Comparison of ENCODE assay signal across 15 cellular contexts in genomic region chr20:40275738-40276137, GRCh38.
A peak's percentile ranks its signal among the peaks of the same experiment; 100 is the strongest.
DNase-seq lines count a peak whose midpoint lies in the region; ATAC-seq and TF ChIP-seq lines count a peak whose summit lies in the region.
"Had no signal": no experiment of that assay in that cellular context is flagged by ENCODE, and none has a peak within 500 bp of the region (broad histone marks: within the 10 kb centered on the region; RNA-seq: fewer than 3 reads in every experiment).

No MANE protein-coding gene starts in this region.

- peak overlapping the region; percentile 47 for H3K18ac ChIP-seq in mesendoderm (ENCODE audit: low read length)

- peaks cover 4% of the 10 kb centered on the region; the same call in 1 of the 2 replicates for H3K36me3 Mint-ChIP-seq in HFFc6 (ENCODE audit: low read depth)
- H3K36me3 Mint-ChIP-seq: CD4-positive, alpha-beta memory T cell had no signal

- H3K36me3 ChIP-seq in HUES64 (ENCODE audit: insufficient read depth, low read length): peaks cover 17% of the 10 kb centered on the region
- H3K36me3 ChIP-seq in mesendoderm (ENCODE audit: control insufficient read depth, insufficient read depth, low read length): no peaks in the 10 kb centered on the region

- WGBS in HUES64: 83% methylated on average over 10 of the region's 10 CpGs
- no CpG with 5 or more reads among the region's 10 CpGs for WGBS in mesendoderm (ENCODE audit: extremely low coverage, insufficient coverage, low lambda C conversion rate)

- peak overlapping the region; percentile 84 for H4K8ac ChIP-seq in mesendoderm (ENCODE audit: low read depth, low read length)

- H3K4me1 Mint-ChIP-seq in HFFc6 (ENCODE audit: low read depth): no peaks in the 10 kb centered on the region
- H3K4me1 Mint-ChIP-seq: B cell; CD4-positive, alpha-beta memory T cell had no signal

- no peak for TF ChIP-seq CTCF in HFFc6 (IDR thresholded peaks at IDR 0.05)

- H2BK15ac ChIP-seq in mesendoderm (replicated peaks; ENCODE audit: low read depth): no peak overlapping the region

- CTCF ChIA-PET in HEK293T (lab: Yijun Ruan, JAX): no interaction called here

- POLR2A ChIA-PET in HEK293T (lab: Yijun Ruan, JAX): interaction anchor here (0.7 kb wide), 1 partner anchor 187 kb away, joined by 3 read pairs; no protein-coding TSS in a partner anchor

- no peak overlapping the region for H2AK5ac ChIP-seq in mesendoderm (ENCODE audit: low read length)

- H3K4me2 ChIP-seq in mesendoderm (ENCODE audit: low read length): no peak overlapping the region

- no peaks in the 10 kb centered on the region for H3K27me3 ChIP-seq in HUES64 (ENCODE audit: insufficient read depth, low read length)
- no peaks in the 10 kb centered on the region for H3K27me3 ChIP-seq in mesendoderm (ENCODE audit: insufficient read depth, low read length, poor library complexity)

- H3K9me3 ChIP-seq in HUES64 (ENCODE audit: insufficient read depth, low read depth, low read length): no peaks in the 10 kb centered on the region

- no peak overlapping the region for H3K27ac Mint-ChIP-seq in HFFc6
- H3K27ac Mint-ChIP-seq: B cell; CD4-positive, alpha-beta memory T cell had no signal

- no peak overlapping the region for H3K9ac ChIP-seq in HUES64 (ENCODE audit: low read depth, low read length)
- no peak overlapping the region for H3K9ac ChIP-seq in mesendoderm (ENCODE audit: low read length)

- H3K4me3 ChIP-seq in HUES64 (ENCODE audit: low read length) (peak overlapping the region; percentile 47; the same call in 1 of the 2 replicates), mesendoderm (ENCODE audit: low read length) (no peak overlapping the region)
- H3K4me3 ChIP-seq: K562 had no signal

- 0 out of 2 replicates have a peak, but pooled peaks cover 2% of the 10 kb centered on the region for H3K27me3 Mint-ChIP-seq in HFFc6 (ENCODE audit: insufficient read depth)

- H2BK5ac ChIP-seq in mesendoderm (ENCODE audit: low read length): no peak overlapping the region

- H3K27ac ChIP-seq in HUES64 (ENCODE audit: low read depth, low read length) (peak overlapping the region; percentile 39), mesendoderm (ENCODE audit: low read depth, low read length) (peak overlapping the region; percentile 51)

- DNase-seq in ecto neural progenitor cell (ENCODE audit: low spot score) (peak; percentile 78), mesendoderm (no peak), HFFc6 (no peak), HEK293T (ENCODE audit: extremely low spot score) (no peak)
- no peak for DNase-seq in stimulated activated naive CD4-positive, alpha-beta T cell treated with Interleukin-2 at 50 U/mL for 16 hours (lab: John Stamatoyannopoulos, UW)
- DNase-seq: CD4-positive, alpha-beta memory T cell; H7; NCI-H1436; NCI-H2081 treated with DMSO at 0.1 percent for 48 hours; NCI-H526; PC-3 had no signal

- H3K4me1 ChIP-seq in HUES64 (ENCODE audit: insufficient read depth, low read length): peaks cover 49% of the 10 kb centered on the region
- H3K4me1 ChIP-seq in mesendoderm (ENCODE audit: control insufficient read depth, low read depth, low read length): peaks cover 27% of the 10 kb centered on the region

- peaks cover 1% of the 10 kb centered on the region for H3K79me1 ChIP-seq in mesendoderm (ENCODE audit: low read length)

- H3K79me2 ChIP-seq in mesendoderm (ENCODE audit: control insufficient read depth, insufficient read depth, low read length): no peaks in the 10 kb centered on the region

- H3K4me3 Mint-ChIP-seq in HFFc6: no peak overlapping the region
- H3K4me3 Mint-ChIP-seq: B cell; CD4-positive, alpha-beta memory T cell had no signal

- H4K5ac ChIP-seq in mesendoderm (ENCODE audit: low read length): no peak overlapping the region

- peak overlapping the region; percentile 31 for H2BK120ac ChIP-seq in mesendoderm (ENCODE audit: low read depth, low read length)

- peaks cover 83% of the 10 kb centered on the region for H3K9me3 Mint-ChIP-seq in HFFc6
- H3K9me3 Mint-ChIP-seq: CD4-positive, alpha-beta memory T cell had no signal

- peak overlapping the region; percentile 28 for H3K4ac ChIP-seq in mesendoderm (ENCODE audit: low read depth, low read length)

- ATAC-seq in GM19023 (IDR thresholded peaks at IDR 0.05; ENCODE audit: unreplicated experiment): no peak
- ATAC-seq: K562, PC-3 had no signal

- H3K56ac ChIP-seq in mesendoderm (ENCODE audit: low read length): peak overlapping the region; percentile 25

- no peak overlapping the region for H3K23ac ChIP-seq in mesendoderm (ENCODE audit: low read length)

TF ChIP-seq in HEK293T, 16 proteins besides CTCF, POLR2A, EP300 and RAD21:
- TF ChIP-seq TARDBP (IDR thresholded peaks at IDR 0.05): no peak
- TF ChIP-seq NFRKB (IDR thresholded peaks at IDR 0.05): no peak
- TF ChIP-seq BHLHE40 (IDR thresholded peaks at IDR 0.05; ENCODE audit: borderline replicate concordance): no peak
- no peak for TF ChIP-seq ZNF384 (IDR thresholded peaks at IDR 0.05)
- TF ChIP-seq L3MBTL2 (conservative IDR thresholded peaks at IDR 0.05): no peak
- TF ChIP-seq FOXK2 (IDR thresholded peaks at IDR 0.05): no peak
- no peak for TF ChIP-seq ARNT (IDR thresholded peaks at IDR 0.05)
- no peak for TF ChIP-seq LEF1 (IDR thresholded peaks at IDR 0.05; ENCODE audit: borderline replicate concordance)
- no peak for TF ChIP-seq SP1 (IDR thresholded peaks at IDR 0.05)
- TF ChIP-seq SUZ12 (IDR thresholded peaks at IDR 0.05): no peak
- no peak for TF ChIP-seq ELF4 (IDR thresholded peaks at IDR 0.05)
- TF ChIP-seq PKNOX1 (IDR thresholded peaks at IDR 0.05): no peak
- TF ChIP-seq FOXA1 (IDR thresholded peaks at IDR 0.05): no peak
- TF ChIP-seq CTBP1 (IDR thresholded peaks at IDR 0.05; ENCODE audit: borderline replicate concordance): no peak
- TF ChIP-seq FOXM1 (IDR thresholded peaks at IDR 0.05; ENCODE audit: borderline replicate concordance): no peak
TF ChIP-seq in HEK293T: peak in this region for 0.
